Comparison of ENCODE assay signal across 1 cellular context in the genomic region with DNA sequence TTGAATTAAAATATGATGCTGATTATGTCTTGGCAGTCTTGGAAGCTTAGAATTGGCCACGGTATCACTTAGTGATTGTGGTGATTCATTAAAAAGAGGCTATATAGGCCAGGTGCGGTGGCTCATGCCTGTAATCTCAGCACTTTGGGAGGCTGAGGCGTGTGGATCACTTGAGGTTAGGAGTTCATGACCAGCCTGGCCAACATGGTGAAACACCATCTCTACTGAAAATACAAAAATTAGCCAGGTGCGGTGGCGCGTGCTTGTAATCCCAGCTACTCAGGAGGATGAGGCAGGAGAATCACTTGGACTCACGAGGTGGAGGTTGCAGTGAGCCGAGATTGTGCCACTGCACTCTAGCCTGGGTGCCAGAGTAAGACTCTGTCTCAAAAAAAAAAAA.
A peak's percentile ranks its signal among the peaks of the same experiment; 100 is the strongest.
TF ChIP-seq lines count a peak whose summit lies in the region.

No MANE protein-coding gene starts in this region.

TF ChIP-seq in GM12878, 131 proteins besides CTCF, POLR2A, EP300 and RAD21:
- TF ChIP-seq, protein P1, sequence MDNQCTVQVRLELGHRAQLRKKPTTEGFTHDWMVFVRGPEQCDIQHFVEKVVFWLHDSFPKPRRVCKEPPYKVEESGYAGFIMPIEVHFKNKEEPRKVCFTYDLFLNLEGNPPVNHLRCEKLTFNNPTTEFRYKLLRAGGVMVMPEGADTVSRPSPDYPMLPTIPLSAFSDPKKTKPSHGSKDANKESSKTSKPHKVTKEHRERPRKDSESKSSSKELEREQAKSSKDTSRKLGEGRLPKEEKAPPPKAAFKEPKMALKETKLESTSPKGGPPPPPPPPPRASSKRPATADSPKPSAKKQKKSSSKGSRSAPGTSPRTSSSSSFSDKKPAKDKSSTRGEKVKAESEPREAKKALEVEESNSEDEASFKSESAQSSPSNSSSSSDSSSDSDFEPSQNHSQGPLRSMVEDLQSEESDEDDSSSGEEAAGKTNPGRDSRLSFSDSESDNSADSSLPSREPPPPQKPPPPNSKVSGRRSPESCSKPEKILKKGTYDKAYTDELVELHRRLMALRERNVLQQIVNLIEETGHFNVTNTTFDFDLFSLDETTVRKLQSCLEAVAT (IDR thresholded peaks at IDR 0.05): peak; percentile 64; the same call in 1 of the 2 replicates
